23 cellular contexts compared by ENCODE assay signal in the genomic region with DNA sequence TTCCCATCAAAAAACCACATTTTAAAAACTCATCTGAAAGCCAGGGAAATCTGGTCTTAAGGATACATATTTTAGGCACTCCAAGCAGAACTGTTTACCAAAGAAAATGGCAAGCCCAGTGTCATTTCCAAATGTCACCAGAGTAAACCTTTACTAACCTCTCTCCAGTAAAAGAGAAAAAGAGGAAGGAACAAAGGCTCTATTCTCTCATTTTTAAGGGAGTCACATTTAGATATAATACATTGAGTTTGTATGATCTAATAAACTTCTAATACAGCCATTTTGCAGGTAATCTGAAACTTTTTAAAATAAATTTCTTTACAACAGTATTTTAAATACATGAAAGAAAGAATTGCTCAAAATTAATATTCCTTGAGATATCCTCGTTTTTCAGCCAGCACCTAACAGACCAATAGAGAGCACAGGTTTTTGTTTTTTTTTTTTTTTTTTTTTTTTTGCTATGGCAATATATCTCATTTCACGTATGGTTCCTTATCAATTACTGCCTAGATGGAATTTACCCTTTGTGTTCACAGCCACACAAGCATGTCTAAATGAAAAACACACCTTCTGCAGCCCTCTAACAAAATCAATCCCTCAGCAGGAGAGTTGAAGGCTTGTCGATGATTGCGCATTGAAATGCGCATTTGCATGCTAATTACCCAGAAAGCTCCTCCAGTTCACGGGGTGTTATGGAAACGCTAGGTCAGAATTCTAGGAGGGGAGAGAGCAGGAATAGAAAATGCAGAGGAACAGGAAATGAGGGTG. TPM values are rescaled to one million over a fixed set of nuclear protein-coding genes. Genes with fewer than 3 reads are reported as not detected.
DNase-seq lines count a peak whose midpoint lies in the region; TF ChIP-seq lines count a peak whose summit lies in the region.
"Had no signal": no experiment of that assay in that cellular context is flagged by ENCODE, and none has a peak within 500 bp of the region (broad histone marks: within the 10 kb centered on the region; RNA-seq: fewer than 3 reads in every experiment).

No MANE protein-coding gene starts in this region.

- no peaks in the 10 kb centered on the region for H3K9me3 ChIP-seq in H9 (ENCODE audit: control insufficient read depth, low read depth, low read length)
- no peaks in the 10 kb centered on the region for H3K9me3 ChIP-seq in hepatocyte (ENCODE audit: low read depth)
- H3K9me3 ChIP-seq in neural progenitor cell (ENCODE audit: low read depth): no peaks in the 10 kb centered on the region
- H3K9me3 ChIP-seq: tibial artery had no signal

- H3F3A ChIP-seq in neural progenitor cell (ENCODE audit: low read depth): peaks cover 18% of the 10 kb centered on the region

- H3K4me2 ChIP-seq in H9 (ENCODE audit: insufficient read depth, insufficient read length, low read length) (peak overlapping the region; percentile 24), hepatocyte (peak overlapping the region; percentile 46), neural progenitor cell (peak overlapping the region; percentile 72)

- no peak overlapping the region for H3K4ac ChIP-seq in H9 (ENCODE audit: low read depth, low read length)

- peaks cover 4 to 12% of the 10 kb centered on the region in 2 experiments; a peak in 3 of 5 replicates for H3K9me3 Mint-ChIP-seq in H9
- peaks cover 18% of the 10 kb centered on the region for H3K9me3 Mint-ChIP-seq in neural progenitor cell
- H3K9me3 Mint-ChIP-seq: activated CD4-positive, alpha-beta memory T cell treated with anti-CD3 and anti-CD28 coated beads, Interleukin-2, amount 10 ng/mL, durations not matched to agents 7 days and 5 days had no signal

- peak overlapping the region; percentile 93 for H3K18ac ChIP-seq in H9 (ENCODE audit: insufficient read length, low read depth, low read length)

- peak overlapping the region; percentile 81 for H3K27ac ChIP-seq in H9 (ENCODE audit: insufficient read length, low read depth, low read length)
- peak overlapping the region; percentile 52 for H3K27ac ChIP-seq in hepatocyte
- peak overlapping the region; percentile 97 for H3K27ac ChIP-seq in neural progenitor cell
- no peak overlapping the region for H3K27ac ChIP-seq in RWPE1
- H3K27ac ChIP-seq: tibial artery had no signal

- POLR2A ChIA-PET in RWPE1 (lab: Yijun Ruan, JAX; ENCODE audit: low non-redundant PET): no interaction called here

- peaks cover 68 to 69% of the 10 kb centered on the region in 2 experiments for H3K4me1 Mint-ChIP-seq in H9
- peaks cover 40% of the 10 kb centered on the region for H3K4me1 Mint-ChIP-seq in neural progenitor cell
- H3K4me1 Mint-ChIP-seq: activated CD4-positive, alpha-beta memory T cell treated with anti-CD3 and anti-CD28 coated beads, Interleukin-2, amount 10 ng/mL, durations not matched to agents 7 days and 5 days; CD4-positive, CD25-positive, alpha-beta regulatory T cell had no signal

- H4K20me1 ChIP-seq in H9 (ENCODE audit: control insufficient read depth, insufficient read depth, insufficient read length) (no peaks in the 10 kb centered on the region), hepatocyte (ENCODE audit: insufficient read depth, poor library complexity, severe bottlenecking) (no peaks in the 10 kb centered on the region), neural progenitor cell (ENCODE audit: low read depth) (no peaks in the 10 kb centered on the region)

- WGBS in H9 (ENCODE audit: extremely low coverage, insufficient read length, low lambda C conversion rate): no CpG with 5 or more reads among the region's 7 CpGs
- 37% methylated on average over 7 of the region's 7 CpGs for WGBS in hepatocyte (ENCODE audit: low lambda C conversion rate, missing lambda C conversion rate)

- no peak overlapping the region for H3K23ac ChIP-seq in H9 (ENCODE audit: insufficient read length, low read depth, low read length)

- no peak overlapping the region for H3K56ac ChIP-seq in H9 (ENCODE audit: insufficient read length, low read depth, low read length)

- H2AFZ ChIP-seq in H9 (ENCODE audit: low read length): no peak overlapping the region
- no peak overlapping the region for H2AFZ ChIP-seq in hepatocyte
- H2AFZ ChIP-seq in neural progenitor cell (replicated peaks): peak overlapping the region; percentile 36

- no peak overlapping the region for H4K91ac ChIP-seq in H9 (ENCODE audit: insufficient read length, low read depth, low read length)

- H3K36me3 Mint-ChIP-seq in H9 (ENCODE audit: insufficient read depth in 1 of 3, low read depth in 3 of 3): peaks cover 0 to 10% (median 3%) of the 10 kb centered on the region in 3 experiments; a peak in 3 of 7 replicates
- peaks cover 2% of the 10 kb centered on the region for H3K36me3 Mint-ChIP-seq in neural progenitor cell
- H3K36me3 Mint-ChIP-seq: CD4-positive, CD25-positive, alpha-beta regulatory T cell had no signal

- no peak overlapping the region for H3K4me3 ChIP-seq in hepatocyte
- no peak overlapping the region for H3K4me3 ChIP-seq in neural progenitor cell
- H3K4me3 ChIP-seq: tibial artery had no signal

- H3K4me3 Mint-ChIP-seq in H9 (peak overlapping the region; percentile 5 to 25; a peak in 3 of 5 replicates), neural progenitor cell (peak overlapping the region; percentile 10)
- H3K4me3 Mint-ChIP-seq: activated CD4-positive, alpha-beta memory T cell treated with anti-CD3 and anti-CD28 coated beads, Interleukin-2, amount 10 ng/mL, durations not matched to agents 7 days and 5 days; CD4-positive, CD25-positive, alpha-beta regulatory T cell; stimulated activated naive CD8-positive, alpha-beta T cell treated with anti-CD3 and anti-CD28 coated beads, Interleukin-15, Interleukin-2, amounts not matched to agents 100 ng/mL and 50 ng/mL, for 24 hours had no signal

- H2BK120ac ChIP-seq in H9 (ENCODE audit: low read depth, low read length, poor library complexity, severe bottlenecking): no peak overlapping the region

- no peak overlapping the region for H4K5ac ChIP-seq in H9 (ENCODE audit: insufficient read length, low read depth, low read length)

- H3K9ac ChIP-seq in H9 (ENCODE audit: extremely low read depth, insufficient read length, low read length) (peak overlapping the region; percentile 79), neural progenitor cell (peak overlapping the region; percentile 25)

- CTCF ChIA-PET in RWPE1 (lab: Yijun Ruan, JAX): interaction anchor here (0.7 kb wide), 1 partner anchor 1966 kb away, joined by 3 read pairs; no protein-coding TSS in a partner anchor

- H3K79me2 ChIP-seq in H9 (ENCODE audit: insufficient read depth, low read length) (no peaks in the 10 kb centered on the region), hepatocyte (no peaks in the 10 kb centered on the region), neural progenitor cell (ENCODE audit: low read depth) (no peaks in the 10 kb centered on the region)

- TF ChIP-seq CTCF in H9 (conservative IDR thresholded peaks at IDR 0.05) (no peak), hepatocyte (IDR thresholded peaks at IDR 0.05; ENCODE audit: poor library complexity) (no peak), neural progenitor cell (IDR thresholded peaks at IDR 0.05) (no peak), RWPE1 (conservative IDR thresholded peaks at IDR 0.05; ENCODE audit: low read depth) (no peak)

- H2AK5ac ChIP-seq in H9 (ENCODE audit: insufficient read length, low read length): no peak overlapping the region

- no peak overlapping the region for H2BK20ac ChIP-seq in H9 (ENCODE audit: low read depth, low read length, poor library complexity, severe bottlenecking)

- H3T11ph ChIP-seq in H9 (ENCODE audit: low read length): peak overlapping the region; percentile 100

- peak overlapping the region; percentile 92 to 99 (median 98); a peak in 6 of 7 replicates for H3K27ac Mint-ChIP-seq in H9
- peak overlapping the region; percentile 68 for H3K27ac Mint-ChIP-seq in neural progenitor cell
- H3K27ac Mint-ChIP-seq: activated CD4-positive, alpha-beta memory T cell treated with anti-CD3 and anti-CD28 coated beads, Interleukin-2, amount 10 ng/mL, durations not matched to agents 7 days and 5 days; CD4-positive, CD25-positive, alpha-beta regulatory T cell; stimulated activated naive CD8-positive, alpha-beta T cell treated with anti-CD3 and anti-CD28 coated beads, Interleukin-15, Interleukin-2, amounts not matched to agents 100 ng/mL and 50 ng/mL, for 24 hours had no signal

- H3K14ac ChIP-seq in H9 (ENCODE audit: insufficient read depth, low read length): no peak overlapping the region

- H3K27me3 Mint-ChIP-seq in H9 (ENCODE audit: low read depth) (no peaks in the 10 kb centered on the region; the same call in 1 of the 2 replicates), neural progenitor cell (ENCODE audit: insufficient read depth, low read depth) (peaks cover 10% of the 10 kb centered on the region)

- no peak for DNase-seq in H9
- DNase-seq in Kasumi-1 (lab: John Stamatoyannopoulos, UW): peak; percentile 26 to 45
- no peak for DNase-seq in hepatocyte (ENCODE audit: low spot score)
- DNase-seq in neural progenitor cell (ENCODE audit: low spot score): peak; percentile 67
- no peak for DNase-seq in HT-29 (ENCODE audit: low spot score)
- DNase-seq in NCI-H128 (lab: John Stamatoyannopoulos, UW; ENCODE audit: unreplicated experiment): no peak
- no peak for DNase-seq in SIG-M5 treated with dmso at 0.1 percent for 504 hours (lab: John Stamatoyannopoulos, UW; ENCODE audit: unreplicated experiment)
- no peak for DNase-seq in RWPE1 (ENCODE audit: low spot score)
- DNase-seq: activated CD4-positive, alpha-beta memory T cell treated with anti-CD3 and anti-CD28 coated beads, Interleukin-2, amount 10 ng/mL, durations not matched to agents 7 days and 5 days; activated naive CD4-positive, alpha-beta T cell treated with Interleukin-2 at 50 U/mL for 16 hours; activated T-cell treated with anti-CD3 and anti-CD28 coated beads, Interleukin-2, amount 50 U/mL, for 1 hour; amniotic stem cell; CD4-positive, CD25-positive, alpha-beta regulatory T cell; cortex of kidney; GDM1; NCI-H1048; NCI-H2107; NCI-H524 treated with DMSO at 0.1 percent for 48 hours; occipital lobe; stimulated activated CD4-positive, alpha-beta T cell treated with anti-CD3 and anti-CD28 coated beads, Interleukin-12 subunit alpha, Interleukin-12 subunit beta, amount 100 ng/mL, for 4 hours; SW 1271; tibial artery had no signal

- H3K9me2 ChIP-seq in hepatocyte (replicated peaks; ENCODE audit: insufficient read depth): no peaks in the 10 kb centered on the region

- H3K27me3 ChIP-seq in H9 (ENCODE audit: insufficient read depth, low read length) (no peaks in the 10 kb centered on the region), hepatocyte (no peaks in the 10 kb centered on the region), neural progenitor cell (no peaks in the 10 kb centered on the region)
- H3K27me3 ChIP-seq: tibial artery had no signal

- no peak overlapping the region for H2BK12ac ChIP-seq in H9 (ENCODE audit: insufficient read length, low read depth, low read length)

- H3K79me1 ChIP-seq in H9 (ENCODE audit: insufficient read depth, low read depth, low read length, poor library complexity, severe bottlenecking): no peaks in the 10 kb centered on the region

- H4K8ac ChIP-seq in H9 (replicated peaks; ENCODE audit: insufficient read length, low read depth, low read length): no peak overlapping the region

- H3K36me3 ChIP-seq in hepatocyte (replicated peaks; ENCODE audit: insufficient read depth, low read depth): no peaks in the 10 kb centered on the region
- H3K36me3 ChIP-seq in neural progenitor cell: no peaks in the 10 kb centered on the region
- H3K36me3 ChIP-seq: tibial artery had no signal

- peaks cover 15% of the 10 kb centered on the region for H3K4me1 ChIP-seq in H9 (ENCODE audit: insufficient read depth, low read length)
- peaks cover 7% of the 10 kb centered on the region for H3K4me1 ChIP-seq in hepatocyte (ENCODE audit: insufficient read depth)
- peaks cover 23% of the 10 kb centered on the region for H3K4me1 ChIP-seq in neural progenitor cell
- H3K4me1 ChIP-seq: tibial artery had no signal

- peak overlapping the region; percentile 65 for H2BK5ac ChIP-seq in H9 (ENCODE audit: insufficient read length, low read length)

- no peak overlapping the region for H2BK15ac ChIP-seq in H9 (ENCODE audit: low read depth, low read length)

- H3K23me2 ChIP-seq in H9 (ENCODE audit: insufficient read length, low read depth, low read length, poor library complexity, severe bottlenecking): no peaks in the 10 kb centered on the region

RNA-seq across cellular contexts. Expression of a gene that starts 39.8 kb away (rescaled TPM):
- 17.1 and 18.0 TPM in 2 replicates for total RNA-seq in H9 (2021)
- 23.6 and 26.4 TPM in 2 replicates for total RNA-seq in hepatocyte
- 83.5 and 90.2 TPM in 2 replicates for polyA plus RNA-seq in hepatocyte
- 15.2 and 17.2 TPM in 2 replicates for total RNA-seq in neural progenitor cell (ENCODE audit: low replicate concordance)
- total RNA-seq in HT-29 (2014; rRNA removed; shearing (Covaris generic)): 24.3 and 24.7 TPM in 2 replicates

Comparison
In these comparisons a context has a peak if more than half of its experiments do, and no peak if none do; other contexts are left out.
1. DNase-seq: peak in Kasumi-1 (2 of 2) and neural progenitor cell (single experiment); none in H9 (single experiment), hepatocyte (single experiment), HT-29 (single experiment), NCI-H128 (single experiment), SIG-M5 treated with dmso at 0.1 percent for 504 hours (single experiment) and RWPE1 (single experiment).
2. Peak in every context shown above with its lines, with median percentiles within 50 percentile points of each other: H3K4me2 ChIP-seq.